Comparison of ENCODE assay signal across 18 cellular contexts in genomic region chr12:94593822-94594442, GRCh38. TPM values are rescaled to one million over a fixed set of nuclear protein-coding genes. Genes with fewer than 3 reads are reported as not detected.
DNase-seq lines count a peak whose midpoint lies in the region; ATAC-seq, FAIRE-seq and TF ChIP-seq lines count a peak whose summit lies in the region.
"Had no signal": no experiment of that assay in that cellular context is flagged by ENCODE, and none has a peak within 500 bp of the region (broad histone marks: within the 10 kb centered on the region; RNA-seq: fewer than 3 reads in every experiment).

No MANE protein-coding gene starts in this region.

- TF ChIP-seq POLR2A in endothelial cell of umbilical vein (IDR thresholded peaks at IDR 0.05; ENCODE audit: low read depth, low read length) (no peak), vagina (IDR thresholded peaks at IDR 0.05) (no peak)

- no peak for TF ChIP-seq CTCF in right atrium auricular region (IDR thresholded peaks at IDR 0.05)
- TF ChIP-seq CTCF in endothelial cell of umbilical vein (IDR thresholded peaks at IDR 0.05; ENCODE audit: extremely low read depth in 1 of 2, insufficient read depth in 1 of 2, low read depth in 1 of 2, low read length in 2 of 2) = no peak
- no peak for TF ChIP-seq CTCF in vagina (IDR thresholded peaks at IDR 0.05)

- H3K9me1 ChIP-seq in endothelial cell of umbilical vein (replicated peaks; ENCODE audit: control insufficient read depth, extremely low read depth, insufficient read depth, low read length) = no peaks in the 10 kb centered on the region

- H3K27me3 ChIP-seq in right atrium auricular region (no peaks in the 10 kb centered on the region), endothelial cell of umbilical vein (ENCODE audit: control insufficient read depth in 2 of 2, insufficient read depth in 2 of 2, low read length in 2 of 2) (no peaks in the 10 kb centered on the region), vagina (no peaks in the 10 kb centered on the region)
- H3K27me3 ChIP-seq: cardiac muscle cell, transverse colon had no signal

- no peaks in the 10 kb centered on the region for H3K9me3 ChIP-seq in right atrium auricular region
- H3K9me3 ChIP-seq in endothelial cell of umbilical vein (replicated peaks; ENCODE audit: control insufficient read depth, insufficient read depth, low read length) = no peaks in the 10 kb centered on the region
- H3K9me3 ChIP-seq in vagina = no peaks in the 10 kb centered on the region
- H3K9me3 ChIP-seq: transverse colon had no signal

- H3K27me3 Mint-ChIP-seq in T-cell = peaks cover 0 to 6% of the 10 kb centered on the region in 2 donors

- H3K36me3 Mint-ChIP-seq in T-cell = no peaks in the 10 kb centered on the region
- H3K36me3 Mint-ChIP-seq: activated naive CD4-positive, alpha-beta T cell treated with anti-CD3 and anti-CD28 coated beads, Interleukin-2, amount 50 U/mL, for 72 hours had no signal

- no peak for ATAC-seq in left ventricle myocardium superior
- ATAC-seq in HG03342 (IDR thresholded peaks at IDR 0.05; ENCODE audit: unreplicated experiment) = peak; percentile 58
- ATAC-seq in T-cell (replicated peaks in 1 of 4) = no peak
- ATAC-seq: activated naive CD4-positive, alpha-beta T cell treated with anti-CD3 and anti-CD28 coated beads, Interleukin-2, amount 50 U/mL, for 72 hours had no signal

- no peaks in the 10 kb centered on the region for H3K4me1 Mint-ChIP-seq in T-cell

- H3K27ac Mint-ChIP-seq in T-cell = no peak overlapping the region
- H3K27ac Mint-ChIP-seq: activated naive CD4-positive, alpha-beta T cell treated with anti-CD3 and anti-CD28 coated beads, Interleukin-2, amount 50 U/mL, for 72 hours had no signal

- no peak overlapping the region for H3K4me2 ChIP-seq in endothelial cell of umbilical vein (ENCODE audit: insufficient read depth, low read length)

- DNase-seq in right atrium auricular region (ENCODE audit: low spot score) = no peak
- no peak for DNase-seq in left ventricle myocardium superior
- DNase-seq in endothelial cell of umbilical vein (ENCODE audit: low read depth, low spot score) = no peak
- DNase-seq in vagina (ENCODE audit: extremely low spot score in 2 of 2) = no peak
- DNase-seq in superior temporal gyrus (ENCODE audit: extremely low spot score) = no peak
- DNase-seq in T-cell = no peak
- no peak for DNase-seq in HPDE6-E6E7 (ENCODE audit: extremely low spot score)
- DNase-seq: activated CD8-positive, alpha-beta memory T cell treated with anti-CD3 and anti-CD28 coated beads, Interleukin-2, amount 50 U/mL, for 48 hours; glutamatergic neuron; Karpas-422; NCI-H2107; transverse colon had no signal

- H2AFZ ChIP-seq in endothelial cell of umbilical vein (ENCODE audit: low read depth, low read length) = no peak overlapping the region

- peak overlapping the region; percentile 50 to 51 for H3K27ac ChIP-seq in right atrium auricular region
- peak overlapping the region; percentile 0 for H3K27ac ChIP-seq in endothelial cell of umbilical vein (ENCODE audit: insufficient read depth, low read depth, low read length)
- H3K27ac ChIP-seq in vagina = peak overlapping the region; percentile 19
- H3K27ac ChIP-seq: cardiac muscle cell, SK-N-MC, transverse colon had no signal

- CTCF ChIA-PET in endothelial cell of umbilical vein (lab: Charles Lee) (interaction anchor here (1.4 to 1.5 kb wide), 2 partner anchors 10 to 29 kb away, joined by 4 to 8 read pairs; no protein-coding TSS in a partner anchor), T-cell (lab: Charles Lee) (interaction anchor here (0.6 to 0.7 kb wide), 3 partner anchors 158 to 652 kb away, joined by 4 to 5 read pairs (median 4); no protein-coding TSS in a partner anchor)

- H3K9me3 Mint-ChIP-seq in T-cell = no peaks in the 10 kb centered on the region
- H3K9me3 Mint-ChIP-seq: activated naive CD4-positive, alpha-beta T cell treated with anti-CD3 and anti-CD28 coated beads, Interleukin-2, amount 50 U/mL, for 72 hours had no signal

- POLR2A ChIA-PET in endothelial cell of umbilical vein (lab: Charles Lee) (interaction anchor here (0.6 kb wide), 2 partner anchors 29 to 632 kb away, joined by 3 read pairs; no protein-coding TSS in a partner anchor), T-cell (lab: Charles Lee) (no interaction called here)

- H3K4me3 Mint-ChIP-seq in T-cell = no peak overlapping the region

- no peaks in the 10 kb centered on the region for H4K20me1 ChIP-seq in endothelial cell of umbilical vein (replicated peaks; ENCODE audit: control insufficient read depth, extremely low read depth, insufficient read depth, low read length)

- H3K36me3 ChIP-seq in right atrium auricular region (no peaks in the 10 kb centered on the region), endothelial cell of umbilical vein (ENCODE audit: control insufficient read depth in 2 of 2, extremely low read depth in 1 of 2, insufficient read depth in 2 of 2, low read length in 2 of 2) (no peaks in the 10 kb centered on the region), vagina (no peaks in the 10 kb centered on the region)
- H3K36me3 ChIP-seq: cardiac muscle cell, transverse colon had no signal

- H3K4me3 ChIP-seq in right atrium auricular region = no peak overlapping the region
- no peak overlapping the region for H3K4me3 ChIP-seq in endothelial cell of umbilical vein (replicated peaks in 1 of 3; ENCODE audit: insufficient read depth in 1 of 3, low read depth in 1 of 3, low read length in 3 of 3)
- no peak overlapping the region for H3K4me3 ChIP-seq in vagina
- H3K4me3 ChIP-seq: cardiac muscle cell, SK-N-MC, transverse colon had no signal

- H3K9ac ChIP-seq in endothelial cell of umbilical vein (replicated peaks; ENCODE audit: extremely low read depth, insufficient read depth, low read length) = no peak overlapping the region

- FAIRE-seq in endothelial cell of umbilical vein (lab: Jason Lieb, UNC) = no peak
- FAIRE-seq: endometrium, small intestine had no signal

- no TSS peak for BruUV-seq in endothelial cell of umbilical vein (replicated peaks; lab: Mats Ljungman, UMichigan)

- H3K4me1 ChIP-seq in right atrium auricular region = peaks cover 0 to 16% of the 10 kb centered on the region in 2 donors
- H3K4me1 ChIP-seq in endothelial cell of umbilical vein (ENCODE audit: control insufficient read depth, extremely low read depth, insufficient read depth, low read length) = peaks cover 57% of the 10 kb centered on the region
- peaks cover 23% of the 10 kb centered on the region for H3K4me1 ChIP-seq in vagina

- peaks cover 20% of the 10 kb centered on the region for H3K79me2 ChIP-seq in endothelial cell of umbilical vein (ENCODE audit: control insufficient read depth, insufficient read depth, low read length)

- dilution Hi-C loops in endothelial cell of umbilical vein (cut with MboI; ENCODE audit: extremely low pct_ligation_motif_present, low sequenced_read_pairs) = no loop called here

- intact Hi-C loops in left ventricle myocardium superior (cut with micrococcal nuclease) (no loop called here), endothelial cell of umbilical vein (cut with micrococcal nuclease) (loop anchor here (2.0 to 5.0 kb wide), 3 partner anchors 21 to 168 kb away; no protein-coding TSS in a partner anchor), vagina (cut with DNase I) (no loop called here)

TF ChIP-seq in endothelial cell of umbilical vein, 7 proteins besides CTCF, POLR2A, EP300 and RAD21:
- TF ChIP-seq FOS (IDR thresholded peaks at IDR 0.05; ENCODE audit: borderline replicate concordance, insufficient read depth, low read length) = no peak
- TF ChIP-seq EZH2 (IDR thresholded peaks at IDR 0.05; ENCODE audit: borderline replicate concordance, low read depth, low read length, severe bottlenecking) = no peak
- TF ChIP-seq JUN (IDR thresholded peaks at IDR 0.05; ENCODE audit: borderline replicate concordance, insufficient read depth, insufficient read length, low read depth) = no peak
- TF ChIP-seq GATA2 (IDR thresholded peaks at IDR 0.05; ENCODE audit: insufficient read depth, insufficient read length, low read depth, low read length) = no peak
- no peak for TF ChIP-seq MYC (IDR thresholded peaks at IDR 0.05; ENCODE audit: low read depth, low read length)
- TF ChIP-seq MAX (IDR thresholded peaks at IDR 0.05; ENCODE audit: insufficient read depth, insufficient read length) = no peak
- TF ChIP-seq POLR2AphosphoS5 (IDR thresholded peaks at IDR 0.05; ENCODE audit: insufficient read depth, low read depth, low read length) = no peak

RNA-seq across cellular contexts. Expression of gene TMCC3, which starts 56.4 kb away (rescaled TPM):
- total RNA-seq in right atrium auricular region (1 to 10 TPM; 4.4 to 4.7 TPM), left ventricle myocardium superior (2.2 TPM), endothelial cell of umbilical vein (30.4 and 45.7 TPM in 2 replicates), vagina (11.5 TPM), T-cell (1 to 10 TPM in 2 of 5 donors, under 1 TPM in 3; 0.30 to 2.8 (median 0.95) TPM)
- polyA plus RNA-seq in endothelial cell of umbilical vein = 9.1 and 13.5 TPM in 2 replicates
- 13.1 and 13.2 TPM in 2 replicates for polyA plus RNA-seq in endothelial cell of umbilical vein (2011; cell fraction: cytosol; rRNA removed)
- polyA plus RNA-seq in endothelial cell of umbilical vein (2011; cell fraction: nucleus; rRNA removed) = 14.3 and 15.6 TPM in 2 replicates
- polyA plus RNA-seq in endothelial cell of umbilical vein (2012) = 14.4 and 16.0 TPM in 2 replicates
- 24.6 and 29.7 TPM in 2 replicates for polyA minus RNA-seq in endothelial cell of umbilical vein
- polyA minus RNA-seq in endothelial cell of umbilical vein (2011; cell fraction: cytosol; rRNA and poly(A)+ RNA removed) = not detected
- 20.1 and 21.7 TPM in 2 replicates for polyA minus RNA-seq in endothelial cell of umbilical vein (2011; cell fraction: nucleus; rRNA and poly(A)+ RNA removed)
- total RNA-seq: activated naive CD4-positive, alpha-beta T cell treated with anti-CD3 and anti-CD28 coated beads, Interleukin-2, amount 50 U/mL, for 72 hours had no signal

Comparison
In these comparisons a context has a peak if more than half of its experiments do, and no peak if none do; other contexts are left out.
1. H3K27ac ChIP-seq: peak in every context shown above with its lines; median percentile 50 in right atrium auricular region; 19 in vagina; 0 in endothelial cell of umbilical vein.